In the genomic region with DNA sequence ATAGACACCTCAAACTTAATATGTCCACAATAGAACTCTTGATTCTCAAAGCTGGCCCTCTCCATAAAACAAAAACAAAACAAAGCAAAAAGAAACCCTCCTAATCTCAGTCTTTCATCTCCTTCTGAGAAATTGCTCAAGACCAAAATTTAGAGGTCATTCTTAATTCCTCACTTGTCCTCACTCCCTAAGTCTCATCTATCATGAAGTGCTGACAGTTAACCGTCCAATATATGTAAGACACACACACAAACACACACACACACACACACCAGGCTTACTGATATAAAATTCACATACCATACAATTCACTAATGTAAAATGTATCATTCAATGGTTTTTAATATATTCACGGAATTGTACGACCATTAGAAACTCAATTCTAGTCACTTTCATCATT, we compare ENCODE assay signal across 20 cellular contexts.
"Had no signal": no experiment of that assay in that cellular context is flagged by ENCODE, and none has a peak within 500 bp of the region (broad histone marks: within the 10 kb centered on the region; RNA-seq: fewer than 3 reads in every experiment).

No MANE protein-coding gene starts in this region.

- H3K27me3 ChIP-seq: heart left ventricle, right lobe of liver, spleen, stomach, transverse colon had no signal

- DNase-seq: effector memory CD8-positive, alpha-beta T cell; foreskin melanocyte; heart left ventricle; hypothalamus; kidney glomerular epithelial cell; mammary epithelial cell; mucosa of descending colon; naive thymus-derived CD8-positive, alpha-beta T cell; right lobe of liver; spleen; stimulated activated CD4-positive, alpha-beta T cell treated with anti-CD3 and anti-CD28 coated beads, Interleukin-15, amount 100 ng/mL, for 24 hours; stimulated activated CD4-positive, alpha-beta T cell treated with anti-CD3 and anti-CD28 coated beads, Interleukin-1b, Interleukin-23, amount 100 ng/mL, for 48 hours; stimulated activated CD4-positive, alpha-beta T cell treated with anti-CD3 and anti-CD28 coated beads, Interleukin-4, amount 100 ng/mL, for 4 hours; stimulated activated naive CD4-positive, alpha-beta T cell; stomach; substantia nigra; transverse colon had no signal

- H3K4me3 ChIP-seq: heart left ventricle, mucosa of descending colon, right lobe of liver, spleen, stomach, thoracic aorta, transverse colon had no signal

- H3K9me3 ChIP-seq: right lobe of liver, thoracic aorta had no signal

- H3K27ac ChIP-seq: right lobe of liver, spleen, stomach, transverse colon had no signal

- FAIRE-seq: colon, islet of Langerhans had no signal
